ENCODE assay signal across 22 cellular contexts in the genomic region with DNA sequence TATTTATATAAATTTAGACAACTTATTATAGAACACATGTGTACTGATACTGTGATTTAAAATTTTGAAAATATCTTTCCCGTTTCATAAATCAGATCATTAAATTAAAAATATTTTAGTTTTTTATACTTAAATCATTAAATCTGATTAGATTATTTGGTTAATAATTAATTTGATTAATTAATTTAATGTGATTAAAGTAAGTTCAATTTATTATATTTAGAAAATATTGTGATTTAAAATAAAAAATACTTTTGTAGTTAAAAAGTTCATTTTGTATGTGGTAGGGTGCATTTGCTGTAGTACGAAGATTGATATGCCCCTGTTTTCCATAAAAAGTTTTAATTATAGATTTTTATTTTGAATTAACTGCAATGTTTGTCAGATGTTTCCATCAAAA.
DNase-seq lines count a peak whose midpoint lies in the region; ATAC-seq, FAIRE-seq and TF ChIP-seq lines count a peak whose summit lies in the region.
"Had no signal": no experiment of that assay in that cellular context is flagged by ENCODE, and none has a peak within 500 bp of the region (broad histone marks: within the 10 kb centered on the region; RNA-seq: fewer than 3 reads in every experiment).

No MANE protein-coding gene starts in this region.

- CTCF ChIA-PET in WTC11 (lab: Charles Lee): no interaction called here

- no peaks in the 10 kb centered on the region for H3K36me3 Mint-ChIP-seq in WTC11
- H3K36me3 Mint-ChIP-seq: CD4-positive, CD25-positive, alpha-beta regulatory T cell; CD8-positive, alpha-beta T cell had no signal

- H3K4me3 Mint-ChIP-seq in WTC11: no peak overlapping the region
- H3K4me3 Mint-ChIP-seq: CD4-positive, CD25-positive, alpha-beta regulatory T cell; CD8-positive, alpha-beta T cell; GM23338; H9 had no signal

- WGBS in small intestine, 3 donors: 85 to 92% (median 91%) methylated on average over 2 of the region's 2 CpGs

- ATAC-seq in WTC11: no peak
- no peak for ATAC-seq in HG02759 (IDR thresholded peaks at IDR 0.05; ENCODE audit: unreplicated experiment)
- no peak for ATAC-seq in GM21515 (IDR thresholded peaks at IDR 0.05; ENCODE audit: unreplicated experiment)
- ATAC-seq: CD8-positive, alpha-beta T cell; GM23338; HCT116 had no signal

- H3K9me3 Mint-ChIP-seq in WTC11: peaks cover 33% of the 10 kb centered on the region

- H3K27ac ChIP-seq in small intestine (ENCODE audit: low read depth in 1 of 2, low read length in 1 of 2): no peak overlapping the region
- H3K27ac ChIP-seq: BLaER1, C4-2B had no signal

- H3K27me3 ChIP-seq in small intestine (ENCODE audit: control insufficient read depth in 2 of 2, insufficient read depth in 2 of 2, low read length in 2 of 2): no peaks in the 10 kb centered on the region
- H3K27me3 ChIP-seq: BLaER1 had no signal

- H3K27me3 Mint-ChIP-seq in WTC11 (ENCODE audit: low read depth): no peaks in the 10 kb centered on the region
- H3K27me3 Mint-ChIP-seq: CD4-positive, CD25-positive, alpha-beta regulatory T cell had no signal

- no peaks in the 10 kb centered on the region for H3K4me1 ChIP-seq in small intestine (ENCODE audit: control insufficient read depth in 2 of 2, insufficient read depth in 1 of 2, low read depth in 1 of 2, low read length in 1 of 2)
- H3K4me1 ChIP-seq: Caco-2 had no signal

- POLR2A ChIA-PET in WTC11 (lab: Charles Lee): no interaction called here

- TF ChIP-seq CTCF in WTC11 (IDR thresholded peaks at IDR 0.05): no peak

- H3K4me3 ChIP-seq in small intestine (ENCODE audit: low read depth in 1 of 2, low read length in 2 of 2): no peak overlapping the region
- H3K4me3 ChIP-seq: BLaER1, GM23338 had no signal

- H3K4me1 Mint-ChIP-seq in WTC11: peaks cover 7% of the 10 kb centered on the region
- H3K4me1 Mint-ChIP-seq: CD4-positive, CD25-positive, alpha-beta regulatory T cell had no signal

- H3K36me3 ChIP-seq in small intestine (ENCODE audit: control insufficient read depth in 2 of 2, insufficient read depth in 2 of 2, low read length in 2 of 2): no peaks in the 10 kb centered on the region
- H3K36me3 ChIP-seq: BLaER1 had no signal

- DNase-seq in WTC11 (ENCODE audit: low spot score) (no peak), frontal cortex (ENCODE audit: low spot score in 2 of 2) (no peak), small intestine (no peak), DMS153 treated with DMSO at 0.1 percent for 48 hours (lab: John Stamatoyannopoulos, UW; ENCODE audit: unreplicated experiment) (no peak)
- DNase-seq: 8988T; Caco-2; CD4-positive, CD25-positive, alpha-beta regulatory T cell; CD8-positive, alpha-beta T cell; DMS153; DMS79; EL; GF-D8; H9 had no signal

- no peak overlapping the region for H3K27ac Mint-ChIP-seq in WTC11
- H3K27ac Mint-ChIP-seq: CD4-positive, CD25-positive, alpha-beta regulatory T cell; CD8-positive, alpha-beta T cell; GM23338; H9 had no signal

- peak; percentile 90 for FAIRE-seq in G401.6 (lab: Jason Lieb, UNC)
- peak; percentile 97 for FAIRE-seq in frontal cortex (lab: Jason Lieb, UNC)
- peak; percentile 65 for FAIRE-seq in small intestine (lab: Jason Lieb, UNC)
- FAIRE-seq: GM12891, GM18507 had no signal

- no peaks in the 10 kb centered on the region for H3K9me3 ChIP-seq in small intestine (ENCODE audit: control insufficient read depth, low read depth)
- H3K9me3 ChIP-seq: BLaER1, Caco-2 had no signal

TF ChIP-seq in WTC11, 78 proteins besides CTCF, POLR2A, EP300 and RAD21:
- TF ChIP-seq CREM (CRISPR knock-in tag; IDR thresholded peaks at IDR 0.05): no peak
- peak; percentile 93 for TF ChIP-seq HMGA2 (CRISPR knock-in tag; IDR thresholded peaks at IDR 0.05)
TF ChIP-seq in WTC11: peak in this region for 1.
